Comparison of ENCODE assay signal across 3 cellular contexts in genomic region chr13:111325941-111326620, GRCh38.
TF ChIP-seq lines count a peak whose summit lies in the region.

No MANE protein-coding gene starts in this region.

TF ChIP-seq in SK-N-SH treated with all-trans-retinoic acid at 6 μM for 48 hours, 23 proteins besides CTCF, POLR2A, EP300 and RAD21 (continued from another document and continues in another):
- TF ChIP-seq CREB5 (CRISPR knock-in tag; IDR thresholded peaks at IDR 0.05; ENCODE audit: low read depth) (no peak), BACH2 (CRISPR knock-in tag; IDR thresholded peaks at IDR 0.05; ENCODE audit: borderline replicate concordance) (no peak), ISL1 (CRISPR knock-in tag; IDR thresholded peaks at IDR 0.05) (no peak), SNAI2 (CRISPR knock-in tag; IDR thresholded peaks at IDR 0.05) (no peak), ZNF565 (CRISPR knock-in tag; conservative IDR thresholded peaks at IDR 0.05; ENCODE audit: low read depth) (no peak), PPARA (CRISPR knock-in tag; IDR thresholded peaks at IDR 0.05; ENCODE audit: borderline replicate concordance) (no peak), OSR1 (CRISPR knock-in tag; IDR thresholded peaks at IDR 0.05) (no peak), GLIS3 (CRISPR knock-in tag; IDR thresholded peaks at IDR 0.05) (no peak), ZFP3 (CRISPR knock-in tag; IDR thresholded peaks at IDR 0.05) (no peak), ZFP30 (CRISPR knock-in tag; IDR thresholded peaks at IDR 0.05) (no peak), TCF4 (CRISPR knock-in tag; IDR thresholded peaks at IDR 0.05; ENCODE audit: borderline replicate concordance) (no peak), CSDC2 (CRISPR knock-in tag; IDR thresholded peaks at IDR 0.05) (no peak), RARB (CRISPR knock-in tag; IDR thresholded peaks at IDR 0.05) (no peak), TSHZ2 (CRISPR knock-in tag; IDR thresholded peaks at IDR 0.05) (no peak)
- TF ChIP-seq, protein P1, sequence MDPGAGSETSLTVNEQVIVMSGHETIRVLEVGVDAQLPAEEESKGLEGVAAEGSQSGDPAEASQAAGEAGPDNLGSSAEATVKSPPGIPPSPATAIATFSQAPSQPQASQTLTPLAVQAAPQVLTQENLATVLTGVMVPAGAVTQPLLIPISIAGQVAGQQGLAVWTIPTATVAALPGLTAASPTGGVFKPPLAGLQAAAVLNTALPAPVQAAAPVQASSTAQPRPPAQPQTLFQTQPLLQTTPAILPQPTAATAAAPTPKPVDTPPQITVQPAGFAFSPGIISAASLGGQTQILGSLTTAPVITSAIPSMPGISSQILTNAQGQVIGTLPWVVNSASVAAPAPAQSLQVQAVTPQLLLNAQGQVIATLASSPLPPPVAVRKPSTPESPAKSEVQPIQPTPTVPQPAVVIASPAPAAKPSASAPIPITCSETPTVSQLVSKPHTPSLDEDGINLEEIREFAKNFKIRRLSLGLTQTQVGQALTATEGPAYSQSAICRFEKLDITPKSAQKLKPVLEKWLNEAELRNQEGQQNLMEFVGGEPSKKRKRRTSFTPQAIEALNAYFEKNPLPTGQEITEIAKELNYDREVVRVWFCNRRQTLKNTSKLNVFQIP (CRISPR knock-in tag; IDR thresholded peaks at IDR 0.05; ENCODE audit: borderline replicate concordance, low read depth) = no peak

TF ChIP-seq in SK-N-SH, 30 proteins besides CTCF, POLR2A, EP300 and RAD21 (continued from another document):
- TF ChIP-seq, protein P2, sequence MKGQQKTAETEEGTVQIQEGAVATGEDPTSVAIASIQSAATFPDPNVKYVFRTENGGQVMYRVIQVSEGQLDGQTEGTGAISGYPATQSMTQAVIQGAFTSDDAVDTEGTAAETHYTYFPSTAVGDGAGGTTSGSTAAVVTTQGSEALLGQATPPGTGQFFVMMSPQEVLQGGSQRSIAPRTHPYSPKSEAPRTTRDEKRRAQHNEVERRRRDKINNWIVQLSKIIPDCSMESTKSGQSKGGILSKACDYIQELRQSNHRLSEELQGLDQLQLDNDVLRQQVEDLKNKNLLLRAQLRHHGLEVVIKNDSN (IDR thresholded peaks at IDR 0.05; ENCODE audit: borderline replicate concordance, low read depth) = no peak
- TF ChIP-seq JUND (IDR thresholded peaks at IDR 0.05) = no peak
- no peak for TF ChIP-seq FOSL2 (IDR thresholded peaks at IDR 0.05; ENCODE audit: borderline replicate concordance, low read depth)
TF ChIP-seq in SK-N-SH: peak in this region for 0.

TF ChIP-seq in IMR-90, 13 proteins besides CTCF, POLR2A, EP300 and RAD21 (continued from another document):
- TF ChIP-seq RFX5 (IDR thresholded peaks at IDR 0.05; ENCODE audit: low read depth, low read length) (no peak), NFE2L2 (IDR thresholded peaks at IDR 0.05; ENCODE audit: low read depth, low read length) (no peak), MXI1 (IDR thresholded peaks at IDR 0.05; ENCODE audit: borderline replicate concordance, low read depth, low read length) (no peak)
TF ChIP-seq in IMR-90: peak in this region for 0.
